ENCODE assay signal across 8 cellular contexts in the genomic region with DNA sequence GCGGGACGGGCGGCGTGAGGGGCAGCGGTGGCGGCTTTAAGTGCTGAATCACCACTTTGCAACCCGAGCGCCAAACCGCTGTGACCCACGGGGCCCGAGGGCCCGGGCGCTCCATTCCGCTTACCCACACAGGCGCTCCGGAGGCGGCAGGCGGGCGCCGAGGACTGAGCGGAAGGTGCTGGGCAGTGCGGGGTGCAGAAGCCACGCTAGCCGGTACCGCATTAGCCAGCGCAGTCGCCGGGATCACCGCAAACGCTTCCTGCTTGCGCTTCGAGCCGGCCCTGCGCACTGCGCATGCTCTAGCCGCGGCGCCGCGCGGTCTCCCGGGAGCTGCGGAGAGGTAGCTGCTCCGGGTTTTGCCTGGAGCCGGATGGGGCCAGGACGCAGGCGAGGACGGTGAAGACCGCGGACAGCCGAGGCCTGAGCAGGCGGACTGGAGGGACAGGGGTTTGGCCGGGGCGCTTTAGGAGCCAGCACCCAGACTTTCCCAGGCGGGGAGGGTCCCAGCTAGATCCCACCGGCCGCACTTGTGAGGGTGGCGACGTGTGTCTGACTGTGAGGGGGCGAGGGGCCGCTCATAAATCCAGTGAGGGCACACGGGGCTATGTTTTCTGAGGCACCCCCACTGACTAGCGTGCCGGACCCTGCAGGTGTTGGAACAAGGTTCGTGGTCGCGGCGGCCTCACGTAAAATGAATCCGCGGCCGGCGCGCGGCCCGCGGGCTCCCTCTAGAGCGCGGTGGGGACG. TPM values are rescaled to one million over a fixed set of nuclear protein-coding genes. Genes with fewer than 3 reads are reported as not detected.
A peak's percentile ranks its signal among the peaks of the same experiment; 100 is the strongest.
DNase-seq lines count a peak whose midpoint lies in the region; ATAC-seq lines count a peak whose summit lies in the region.

A gene (minus strand): TSS at position 296 of the 747 bp plus-strand sequence. CDS start 74 bp downstream, at position 222.

- H3K4me1 Mint-ChIP-seq in activated naive CD4-positive, alpha-beta T cell treated with anti-CD3 and anti-CD28 coated beads for 36 hours (ENCODE audit: low read depth), result peaks cover 34% of the 10 kb centered on the region

- H3K27me3 Mint-ChIP-seq in activated naive CD4-positive, alpha-beta T cell treated with anti-CD3 and anti-CD28 coated beads for 36 hours (ENCODE audit: low read depth), result no peaks in the 10 kb centered on the region

- peak within 1 kb of the TSS; percentile 81 for H3K4me3 Mint-ChIP-seq in activated naive CD4-positive, alpha-beta T cell treated with anti-CD3 and anti-CD28 coated beads for 36 hours

- CTCF ChIA-PET in activated naive CD4-positive, alpha-beta T cell treated with anti-CD3 and anti-CD28 coated beads for 36 hours (lab: Charles Lee), result interaction anchor here (0.7 to 4.7 kb wide), 11 partner anchors 9 to 107 kb away, joined by 3 to 55 read pairs (median 3); no protein-coding TSS in a partner anchor

- peaks cover 5% of the 10 kb centered on the region for H3K36me3 Mint-ChIP-seq in activated naive CD4-positive, alpha-beta T cell treated with anti-CD3 and anti-CD28 coated beads for 36 hours (ENCODE audit: low read depth)

- ATAC-seq in GM21825 (IDR thresholded peaks at IDR 0.05; ENCODE audit: unreplicated experiment), result peak; percentile 68

- H3K27ac Mint-ChIP-seq in activated naive CD4-positive, alpha-beta T cell treated with anti-CD3 and anti-CD28 coated beads for 36 hours, result peak within 1 kb of the TSS; percentile 85

- H3K9ac ChIP-seq in ES-I3 (ENCODE audit: low read depth, low read length), result peak within 1 kb of the TSS; percentile 98

- peak within 1 kb of the TSS; percentile 88 for H3K27ac ChIP-seq in temporal lobe (ENCODE audit: low read depth, low read length)

- H3K9me3 ChIP-seq in ES-I3 (ENCODE audit: control insufficient read depth, insufficient read depth, low read length), result no peaks in the 10 kb centered on the region

- no peaks in the 10 kb centered on the region for H3K9me3 Mint-ChIP-seq in activated naive CD4-positive, alpha-beta T cell treated with anti-CD3 and anti-CD28 coated beads for 36 hours

- peaks cover 14% of the 10 kb centered on the region for H3K4me1 ChIP-seq in ES-I3 (ENCODE audit: insufficient read depth, low read length)

- peak; percentile 78 for DNase-seq in LHCN-M2 (ENCODE audit: low read depth)
- peak; percentile 93 for DNase-seq in SK-N-DZ (ENCODE audit: low spot score)
- peak; percentile 88 for DNase-seq in activated naive CD4-positive, alpha-beta T cell treated with anti-CD3 and anti-CD28 coated beads for 36 hours
- peak; percentile 91 for DNase-seq in germinal center (ENCODE audit: low spot score)
- DNase-seq in occipital lobe (lab: John Stamatoyannopoulos, UW), result peak; percentile 81

- H3K36me3 ChIP-seq in ES-I3 (ENCODE audit: insufficient read depth, low read length), result peaks cover 3% of the 10 kb centered on the region; the same call in 1 of the 2 replicates

- intact Hi-C loops in activated naive CD4-positive, alpha-beta T cell treated with anti-CD3 and anti-CD28 coated beads for 36 hours (cut with micrococcal nuclease), result loop anchor here (1.0 to 5.0 kb wide), 6 partner anchors 17 to 777 kb away; a partner anchor contains a TSS

RNA-seq across cellular contexts. Expression of the gene that starts here (rescaled TPM):
- total RNA-seq in LHCN-M2 (2014; rRNA removed) (25.3 and 27.0 TPM in 2 replicates), occipital lobe (19.7 TPM), temporal lobe (13.3 TPM)
- polyA plus RNA-seq in LHCN-M2 (2012), result 9.2 TPM
- 14.9 and 15.4 TPM in 2 replicates for polyA plus RNA-seq in SK-N-DZ (2014; cell fraction: cytosol; rRNA removed)
- 19.8 and 33.3 TPM in 2 replicates for polyA plus RNA-seq in SK-N-DZ (2014; cell fraction: nucleus; rRNA removed)
- 10 to 100 TPM; 30.8 to 31.2 TPM for total RNA-seq in activated naive CD4-positive, alpha-beta T cell treated with anti-CD3 and anti-CD28 coated beads for 36 hours

Comparison
In these comparisons a context has a peak if more than half of its experiments do, and no peak if none do; other contexts are left out.
1. Peak in every context shown above with its lines: DNase-seq, ATAC-seq and H3K27ac ChIP-seq.